Comparison of ENCODE assay signal across 8 cellular contexts in genomic region chr5:115544371-115545064, GRCh38. TPM values are rescaled to one million over a fixed set of nuclear protein-coding genes. Genes with fewer than 3 reads are reported as not detected.
A peak's percentile ranks its signal among the peaks of the same experiment; 100 is the strongest.
DNase-seq lines count a peak whose midpoint lies in the region; ATAC-seq and TF ChIP-seq lines count a peak whose summit lies in the region.

A gene with protein sequence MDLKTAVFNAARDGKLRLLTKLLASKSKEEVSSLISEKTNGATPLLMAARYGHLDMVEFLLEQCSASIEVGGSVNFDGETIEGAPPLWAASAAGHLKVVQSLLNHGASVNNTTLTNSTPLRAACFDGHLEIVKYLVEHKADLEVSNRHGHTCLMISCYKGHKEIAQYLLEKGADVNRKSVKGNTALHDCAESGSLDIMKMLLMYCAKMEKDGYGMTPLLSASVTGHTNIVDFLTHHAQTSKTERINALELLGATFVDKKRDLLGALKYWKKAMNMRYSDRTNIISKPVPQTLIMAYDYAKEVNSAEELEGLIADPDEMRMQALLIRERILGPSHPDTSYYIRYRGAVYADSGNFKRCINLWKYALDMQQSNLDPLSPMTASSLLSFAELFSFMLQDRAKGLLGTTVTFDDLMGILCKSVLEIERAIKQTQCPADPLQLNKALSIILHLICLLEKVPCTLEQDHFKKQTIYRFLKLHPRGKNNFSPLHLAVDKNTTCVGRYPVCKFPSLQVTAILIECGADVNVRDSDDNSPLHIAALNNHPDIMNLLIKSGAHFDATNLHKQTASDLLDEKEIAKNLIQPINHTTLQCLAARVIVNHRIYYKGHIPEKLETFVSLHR (minus strand): TSS chr5:115544775. CDS start chr5:115543493, 1,282 bp downstream.

- peaks cover 41% of the 10 kb centered on the region for H3K4me1 Mint-ChIP-seq in activated naive CD4-positive, alpha-beta T cell treated with anti-CD3 and anti-CD28 coated beads for 36 hours (ENCODE audit: low read depth)

- WGBS in gastroesophageal sphincter (ENCODE audit: low coverage in 1 of 2), 2 donors, result 0% methylated on average over 5 of the region's 79 CpGs; no CpG with 5 or more reads in 1 of the 2 donors

- POLR2A ChIA-PET in HEK293T (lab: Yijun Ruan, JAX), result interaction anchor here (0.7 to 2.6 kb wide), 9 partner anchors 9 to 295 kb away, joined by 3 to 8 read pairs (median 3); no protein-coding TSS in a partner anchor

- peak; percentile 99 for ATAC-seq in gastroesophageal sphincter

- H3K9me3 Mint-ChIP-seq in activated naive CD4-positive, alpha-beta T cell treated with anti-CD3 and anti-CD28 coated beads for 36 hours, result peaks cover 7% of the 10 kb centered on the region

- TF ChIP-seq EP300 in gastroesophageal sphincter (IDR thresholded peaks at IDR 0.05), result no peak

- peak within 1 kb of the TSS; percentile 95 for H3K4me3 Mint-ChIP-seq in activated naive CD4-positive, alpha-beta T cell treated with anti-CD3 and anti-CD28 coated beads for 36 hours

- H3K27me3 Mint-ChIP-seq in activated naive CD4-positive, alpha-beta T cell treated with anti-CD3 and anti-CD28 coated beads for 36 hours (ENCODE audit: low read depth), result no peaks in the 10 kb centered on the region

- intact Hi-C loops in activated naive CD4-positive, alpha-beta T cell treated with anti-CD3 and anti-CD28 coated beads for 36 hours (cut with micrococcal nuclease), result loop anchor here (1.0 kb wide), 11 partner anchors 21 to 541 kb away; partner anchors contain the start of genes AP3S1, ATG12, CCDC112 and COMMD10

- H3K4me1 ChIP-seq in gastroesophageal sphincter, result peaks cover under 1 to 28% (median 2%) of the 10 kb centered on the region in 3 donors

- CTCF ChIA-PET in HEK293T (lab: Yijun Ruan, JAX), result no interaction called here
- CTCF ChIA-PET in activated naive CD4-positive, alpha-beta T cell treated with anti-CD3 and anti-CD28 coated beads for 36 hours (lab: Charles Lee), result interaction anchor here (0.7 to 1.9 kb wide), 4 partner anchors 29 to 236 kb away, joined by 3 to 8 read pairs (median 5); no protein-coding TSS in a partner anchor

- no peaks in the 10 kb centered on the region for H3K36me3 ChIP-seq in gastroesophageal sphincter

- peak; percentile 99 for TF ChIP-seq POLR2A in gastroesophageal sphincter (IDR thresholded peaks at IDR 0.05)

- H3K9me3 ChIP-seq in gastroesophageal sphincter, result peaks cover 0 to 7% (median 0%) of the 10 kb centered on the region in 3 donors

- no peaks in the 10 kb centered on the region for H3K27me3 ChIP-seq in gastroesophageal sphincter

- H3K27ac ChIP-seq in gastroesophageal sphincter, result peak within 1 kb of the TSS; percentile 86 to 100 (median 99)

- in situ Hi-C loops in SK-MEL-5 (cut with HindIII; ENCODE audit: low pct_unique_long_range_greater_than_20kb, low sequenced_read_pairs), result no loop called here

- H3K4me3 ChIP-seq in gastroesophageal sphincter, result peak within 1 kb of the TSS; percentile 58 to 89

- peaks cover 47% of the 10 kb centered on the region for H3K36me3 Mint-ChIP-seq in activated naive CD4-positive, alpha-beta T cell treated with anti-CD3 and anti-CD28 coated beads for 36 hours (ENCODE audit: low read depth)

- peak; percentile 68 for DNase-seq in GF-D8 (lab: John Stamatoyannopoulos, UW)
- DNase-seq in HEK293T (ENCODE audit: extremely low spot score), result peak; percentile 94
- peak; percentile 95 for DNase-seq in MV-4-11 (lab: John Stamatoyannopoulos, UW)
- DNase-seq in SK-MEL-5 (ENCODE audit: low read depth, low spot score), result peak; percentile 95
- DNase-seq in activated naive CD4-positive, alpha-beta T cell treated with anti-CD3 and anti-CD28 coated beads for 36 hours, result peak; percentile 98
- DNase-seq in non-pigmented ciliary epithelial cell (ENCODE audit: low read depth), result peak; percentile 84
- peak; percentile 93 for DNase-seq in superior temporal gyrus (ENCODE audit: extremely low spot score)

- TF ChIP-seq CTCF in gastroesophageal sphincter (IDR thresholded peaks at IDR 0.05), result no peak

- peak within 1 kb of the TSS; percentile 99 for H3K27ac Mint-ChIP-seq in activated naive CD4-positive, alpha-beta T cell treated with anti-CD3 and anti-CD28 coated beads for 36 hours

TF ChIP-seq in HEK293T, 16 proteins besides CTCF, POLR2A, EP300 and RAD21:
- TF ChIP-seq ELF4 (IDR thresholded peaks at IDR 0.05) (peak; percentile 53), LEF1 (IDR thresholded peaks at IDR 0.05; ENCODE audit: borderline replicate concordance) (no peak)

RNA-seq across cellular contexts. Expression of the gene that starts here (rescaled TPM):
- total RNA-seq in SK-MEL-5 (2014; rRNA removed; shearing (Covaris generic)), result 11.6 and 12.1 TPM in 2 replicates
- polyA plus RNA-seq in SK-MEL-5 (2015; cell fraction: cytosol; rRNA removed), result 7.0 and 8.7 TPM in 2 replicates
- 17.1 and 18.5 TPM in 2 replicates for polyA plus RNA-seq in SK-MEL-5 (2015; cell fraction: nucleus; rRNA removed)
- 1 to 10 TPM; 9.7 to 10.0 TPM for total RNA-seq in activated naive CD4-positive, alpha-beta T cell treated with anti-CD3 and anti-CD28 coated beads for 36 hours
- total RNA-seq in gastroesophageal sphincter, result 10 to 100 TPM; 32.0 to 73.9 (median 44.7) TPM

Comparison
In these comparisons a context has a peak if more than half of its experiments do, and no peak if none do; other contexts are left out.
1. Peak in every context shown above with its lines: DNase-seq, ATAC-seq, H3K4me3 ChIP-seq and H3K27ac ChIP-seq.